In genomic region chr10:92572362-92573090, GRCh38 we compare ENCODE assay signal across 7 cellular contexts. TPM values are rescaled to one million over a fixed set of nuclear protein-coding genes. Genes with fewer than 3 reads are reported as not detected.
A peak's percentile ranks its signal among the peaks of the same experiment; 100 is the strongest.
DNase-seq lines count a peak whose midpoint lies in the region; ATAC-seq and TF ChIP-seq lines count a peak whose summit lies in the region.

No MANE protein-coding gene starts in this region.

- H3K27ac Mint-ChIP-seq in T-cell = peak overlapping the region; percentile 8 to 40

- no peaks in the 10 kb centered on the region; the same call in 1 of the 2 replicates for H4K20me1 ChIP-seq in HCT116 (ENCODE audit: insufficient read depth)

- H3K4me1 ChIP-seq in HCT116 (ENCODE audit: control insufficient read depth in 1 of 2, insufficient read depth in 2 of 2, low read length in 2 of 2) = peaks cover 17 to 32% of the 10 kb centered on the region in 2 experiments
- peaks cover 23 to 83% (median 36%) of the 10 kb centered on the region in 6 donors for H3K4me1 ChIP-seq in spleen

- H3K79me2 ChIP-seq in HCT116 (ENCODE audit: insufficient read depth, low read length) = peaks cover 58% of the 10 kb centered on the region

- peaks cover 41 to 48% (median 44%) of the 10 kb centered on the region in 3 donors for H3K4me1 Mint-ChIP-seq in T-cell

- TF ChIP-seq CTCF in HCT116 (IDR thresholded peaks at IDR 0.05 in 2 of 3, conservative IDR thresholded peaks at IDR 0.05 in 1 of 3; ENCODE audit: borderline replicate concordance in 1 of 3, insufficient read depth in 1 of 3, low read depth in 2 of 3, low read length in 2 of 3) (no peak), foreskin fibroblast (IDR thresholded peaks at IDR 0.05; ENCODE audit: low read depth, low read length) (no peak), spleen (IDR thresholded peaks at IDR 0.05 in 8 of 11, conservative IDR thresholded peaks at IDR 0.05 in 3 of 11) (no peak)

- no TSS peak for BruUV-seq in HCT116 (replicated peaks; lab: Mats Ljungman, UMichigan)

- POLR2A ChIA-PET in HCT116 (lab: Charles Lee) (interaction anchor here (0.6 to 3.3 kb wide), 3 partner anchors 9 to 823 kb away, joined by 3 to 29 read pairs (median 5); partner anchors contain the start of gene KIF11), T-cell (lab: Charles Lee) (interaction anchor here in 1 of 2 donors (0.6 kb wide), 1 partner anchor 758 kb away, joined by 3 read pairs; no protein-coding TSS in a partner anchor)

- H3K36me3 ChIP-seq in HCT116 (ENCODE audit: control insufficient read depth in 1 of 2, insufficient read depth in 2 of 2, low read length in 2 of 2) (peaks cover 0 to 6% of the 10 kb centered on the region in 2 experiments; a peak in 1 of 4 replicates), spleen (peaks cover 0 to 11% (median 0%) of the 10 kb centered on the region in 6 donors)

- H3K4me3 ChIP-seq in HCT116 (replicated peaks in 1 of 2; ENCODE audit: low read depth in 1 of 2, low read length in 2 of 2) = peak overlapping the region; percentile 74 to 88
- H3K4me3 ChIP-seq in foreskin fibroblast (ENCODE audit: low read depth in 1 of 2, low read length in 2 of 2) = peak overlapping the region; percentile 84 to 98
- H3K4me3 ChIP-seq in spleen = peak overlapping the region; percentile 78 to 98 (median 88)

- CTCF ChIA-PET in HCT116 (lab: Charles Lee) (interaction anchor here (0.8 to 1.6 kb wide), 4 partner anchors 9 to 308 kb away, joined by 3 to 5 read pairs (median 4); no protein-coding TSS in a partner anchor), T-cell (lab: Charles Lee) (interaction anchor here (0.8 to 2.1 kb wide), 6 partner anchors 12 to 87 kb away, joined by 3 to 22 read pairs (median 3); no protein-coding TSS in a partner anchor)

- H3K9me3 Mint-ChIP-seq in T-cell = no peaks in the 10 kb centered on the region

- WGBS in spleen, 5 donors = 71 to 79% (median 74%) methylated on average over 8 of the region's 8 CpGs

- no peaks in the 10 kb centered on the region for H3K9me3 ChIP-seq in HCT116 (ENCODE audit: control insufficient read depth in 1 of 2, insufficient read depth in 1 of 2, low read depth in 1 of 2, low read length in 2 of 2)
- no peaks in the 10 kb centered on the region for H3K9me3 ChIP-seq in spleen

- TF ChIP-seq POLR2A in HCT116 (IDR thresholded peaks at IDR 0.05; ENCODE audit: borderline replicate concordance, extremely low read depth, insufficient read depth, insufficient read length) (no peak), spleen (IDR thresholded peaks at IDR 0.05) (no peak)

- H3K27me3 Mint-ChIP-seq in T-cell = no peaks in the 10 kb centered on the region

- H3K4me3 Mint-ChIP-seq in T-cell = peak overlapping the region; percentile 73 to 86 (median 80)

- RAD21 ChIA-PET in HCT116 (lab: Charles Lee; ENCODE audit: low non-redundant PET in 1 of 2, low total read pairs in 2 of 2, uncharacterized antibody in 2 of 2, unreplicated experiment in 2 of 2) = no interaction called here

- H3K9ac ChIP-seq in HCT116 (ENCODE audit: low read length) = peak overlapping the region; percentile 95

- no peak for TF ChIP-seq RAD21 in HCT116 (IDR thresholded peaks at IDR 0.05; ENCODE audit: low read depth)

- intact Hi-C loops in HCT116 (cut with micrococcal nuclease) = no loop called here
- intact Hi-C loops in spleen (cut with DNase I; ENCODE audit: low total_unique reads) = loop anchor here (5.0 kb wide), 1 partner anchor 55 kb away; no protein-coding TSS in a partner anchor

- H3K36me3 Mint-ChIP-seq in T-cell = peaks cover 5% of the 10 kb centered on the region

- no peaks in the 10 kb centered on the region for H3K27me3 ChIP-seq in HCT116 (ENCODE audit: insufficient read depth, low read length)
- no peaks in the 10 kb centered on the region for H3K27me3 ChIP-seq in spleen (replicated peaks in 1 of 7)

- ATAC-seq in HCT116 (0 out of 2 replicates have a peak, but pooled peaks have one; percentile 0), T-cell (replicated peaks in 1 of 4) (no peak)

- DNase-seq in HCT116 (ENCODE audit: low read depth, low spot score) = no peak
- DNase-seq in T-cell = no peak
- no peak for DNase-seq in foreskin fibroblast
- no peak for DNase-seq in spleen
- DNase-seq in NCI-H2227 (lab: John Stamatoyannopoulos, UW; ENCODE audit: unreplicated experiment) = no peak
- no peak for DNase-seq in middle frontal gyrus (ENCODE audit: extremely low spot score, low spot score)
- no peak for DNase-seq in NCI-H1105 (lab: John Stamatoyannopoulos, UW)

- peak overlapping the region; percentile 97; the same call in 1 of the 2 replicates for H3K27ac ChIP-seq in HCT116 (ENCODE audit: low read depth, low read length)
- peak overlapping the region in 5 of 8 donors; percentile 91 to 95 (median 94) for H3K27ac ChIP-seq in spleen

- no peaks in the 10 kb centered on the region for H3K9me2 ChIP-seq in HCT116 (ENCODE audit: insufficient read depth)

- peak overlapping the region; percentile 74 for H3K4me2 ChIP-seq in HCT116 (ENCODE audit: low read length)

- no peak overlapping the region for H2AFZ ChIP-seq in HCT116 (ENCODE audit: low read depth, low read length, poor library complexity, severe bottlenecking)

TF ChIP-seq in HCT116, 20 proteins besides CTCF, POLR2A, EP300 and RAD21:
- no peak for TF ChIP-seq ELF1 (IDR thresholded peaks at IDR 0.05; ENCODE audit: borderline replicate concordance, low read depth)
- no peak for TF ChIP-seq MAX (IDR thresholded peaks at IDR 0.05)
- no peak for TF ChIP-seq EZH2 (IDR thresholded peaks at IDR 0.05)
- TF ChIP-seq SRF (IDR thresholded peaks at IDR 0.05; ENCODE audit: low read depth) = no peak
- TF ChIP-seq CEBPB (IDR thresholded peaks at IDR 0.05; ENCODE audit: low read depth) = no peak
- TF ChIP-seq ZFX (IDR thresholded peaks at IDR 0.05) = no peak
- TF ChIP-seq EZH2phosphoT487 (IDR thresholded peaks at IDR 0.05; ENCODE audit: borderline replicate concordance) = no peak
- no peak for TF ChIP-seq ZNF274 (IDR thresholded peaks at IDR 0.05; ENCODE audit: low read depth, low read length)
- no peak for TF ChIP-seq FOSL1 (IDR thresholded peaks at IDR 0.05; ENCODE audit: low read depth)
- TF ChIP-seq REST (IDR thresholded peaks at IDR 0.05; ENCODE audit: low read depth) = no peak
- no peak for TF ChIP-seq EGR1 (IDR thresholded peaks at IDR 0.05; ENCODE audit: low read depth)
- TF ChIP-seq SP1 (IDR thresholded peaks at IDR 0.05; ENCODE audit: low read depth) = no peak
- TF ChIP-seq ATF3 (IDR thresholded peaks at IDR 0.05) = no peak
- no peak for TF ChIP-seq CBX3 (IDR thresholded peaks at IDR 0.05; ENCODE audit: low read depth)
- TF ChIP-seq TCF7L2 (IDR thresholded peaks at IDR 0.05; ENCODE audit: borderline replicate concordance, extremely low read depth, insufficient read depth, insufficient read length) = no peak
- no peak for TF ChIP-seq JUND (IDR thresholded peaks at IDR 0.05)
- no peak for TF ChIP-seq YY1 (IDR thresholded peaks at IDR 0.05; ENCODE audit: extremely low read depth, insufficient replicate concordance, low read depth, low read length)
- TF ChIP-seq POLR2AphosphoS5 (IDR thresholded peaks at IDR 0.05; ENCODE audit: low read depth, low read length) = no peak

RNA-seq across cellular contexts. Expression of gene IDE, which starts 1.4 kb away (rescaled TPM):
- total RNA-seq in HCT116 (2021; ENCODE audit: unreplicated experiment) (55.8 TPM), T-cell (10 to 100 TPM; 24.7 to 31.8 (median 27.2) TPM), spleen (10 to 100 TPM; 22.4 to 35.2 (median 31.9) TPM)
- 15.6 and 16.4 TPM in 2 replicates for polyA plus RNA-seq in HCT116 (2012)
- 1 to 10 TPM; 4.4 to 7.7 (median 5.9) TPM for polyA plus RNA-seq in spleen

RNA-seq across cellular contexts. Expression of gene KIF11, which starts 20.4 kb away (rescaled TPM):
- total RNA-seq in HCT116 (2021; ENCODE audit: unreplicated experiment) (33.8 TPM), T-cell (1 to 10 TPM; 1.2 to 2.0 (median 1.6) TPM), spleen (1 to 10 TPM; 1.8 to 7.3 (median 5.1) TPM)
- polyA plus RNA-seq in HCT116 (2012) = 9.3 and 13.0 TPM in 2 replicates
- 1 to 10 TPM in 2 of 3 donors, under 1 TPM in 1; 0.93 to 4.7 (median 2.7) TPM for polyA plus RNA-seq in spleen
